ENCODE assay signal across 1 cellular context in the genomic region with DNA sequence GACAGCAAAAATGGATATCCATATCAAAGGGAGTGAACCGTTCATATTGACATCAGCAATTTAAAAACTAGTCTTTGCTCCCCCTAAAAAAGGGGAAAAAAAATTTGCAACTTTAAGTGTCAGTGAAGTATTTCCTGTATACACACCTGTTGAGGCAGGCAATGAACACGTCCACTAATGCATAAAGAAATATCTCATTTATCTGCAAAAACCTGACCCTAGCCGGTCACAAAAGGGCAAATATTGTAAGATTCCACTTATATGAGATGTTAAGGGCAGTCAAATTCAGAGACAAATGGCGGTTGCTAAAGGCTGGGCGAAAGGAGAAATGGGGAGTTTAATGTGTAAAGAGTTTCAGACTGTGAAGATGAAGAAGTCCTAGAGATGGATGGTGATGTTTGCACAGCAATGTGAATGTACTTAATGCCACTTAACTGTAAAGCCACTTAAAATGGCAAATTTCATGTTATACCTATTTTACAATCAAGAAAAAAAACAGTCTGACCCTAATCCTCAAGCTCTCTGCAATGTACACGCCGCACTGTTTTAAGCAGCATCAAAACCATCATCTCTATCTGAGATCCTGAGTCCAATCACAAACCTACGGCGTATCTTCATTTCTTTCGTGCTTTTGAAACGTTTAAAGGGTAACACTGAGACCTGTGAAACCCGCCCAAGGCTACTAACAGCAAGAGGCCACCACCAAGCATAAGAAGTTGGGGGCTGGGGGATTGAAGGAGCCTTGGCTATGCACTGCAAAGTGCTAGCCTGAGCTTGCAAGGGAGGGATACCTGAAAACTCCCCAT.
TF ChIP-seq lines count a peak whose summit lies in the region.

No MANE protein-coding gene starts in this region.

TF ChIP-seq in endothelial cell of umbilical vein, 7 proteins besides CTCF, POLR2A, EP300 and RAD21:
- TF ChIP-seq FOS (IDR thresholded peaks at IDR 0.05; ENCODE audit: borderline replicate concordance, insufficient read depth, low read length), result no peak
- no peak for TF ChIP-seq POLR2AphosphoS5 (IDR thresholded peaks at IDR 0.05; ENCODE audit: insufficient read depth, low read depth, low read length)
- no peak for TF ChIP-seq MYC (IDR thresholded peaks at IDR 0.05; ENCODE audit: low read depth, low read length)
- no peak for TF ChIP-seq EZH2 (IDR thresholded peaks at IDR 0.05; ENCODE audit: borderline replicate concordance, low read depth, low read length, severe bottlenecking)
- no peak for TF ChIP-seq MAX (IDR thresholded peaks at IDR 0.05; ENCODE audit: insufficient read depth, insufficient read length)
- no peak for TF ChIP-seq GATA2 (IDR thresholded peaks at IDR 0.05; ENCODE audit: insufficient read depth, insufficient read length, low read depth, low read length)
- no peak for TF ChIP-seq JUN (IDR thresholded peaks at IDR 0.05; ENCODE audit: borderline replicate concordance, insufficient read depth, insufficient read length, low read depth)
